In the genomic region with DNA sequence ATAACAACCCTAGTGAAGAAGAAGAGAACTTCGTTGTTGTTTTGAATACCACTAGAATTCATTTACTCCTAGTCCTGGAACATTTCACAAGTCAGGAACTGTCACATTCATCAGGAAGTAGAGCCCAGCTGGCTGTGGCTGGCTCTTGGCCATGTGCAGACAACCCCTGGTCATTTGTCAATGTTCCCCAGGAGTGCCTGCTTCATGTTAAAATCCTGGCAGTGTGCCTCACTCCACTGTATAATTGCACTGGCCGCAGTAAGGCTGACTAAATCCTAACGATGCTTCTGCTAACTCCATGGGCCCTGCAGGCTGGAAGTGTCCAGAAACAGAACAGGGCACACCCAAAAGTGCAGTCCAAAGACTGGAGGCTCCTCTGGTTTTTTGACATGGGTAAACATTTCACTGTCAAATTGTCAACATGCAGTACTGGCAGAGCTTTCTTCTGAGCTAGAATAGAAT, we compare ENCODE assay signal across 2 cellular contexts.
TF ChIP-seq lines count a peak whose summit lies in the region.

No MANE protein-coding gene starts in this region.

TF ChIP-seq in liver, 16 proteins besides CTCF, POLR2A, EP300 and RAD21 (continued from another document):
- TF ChIP-seq, protein P1, sequence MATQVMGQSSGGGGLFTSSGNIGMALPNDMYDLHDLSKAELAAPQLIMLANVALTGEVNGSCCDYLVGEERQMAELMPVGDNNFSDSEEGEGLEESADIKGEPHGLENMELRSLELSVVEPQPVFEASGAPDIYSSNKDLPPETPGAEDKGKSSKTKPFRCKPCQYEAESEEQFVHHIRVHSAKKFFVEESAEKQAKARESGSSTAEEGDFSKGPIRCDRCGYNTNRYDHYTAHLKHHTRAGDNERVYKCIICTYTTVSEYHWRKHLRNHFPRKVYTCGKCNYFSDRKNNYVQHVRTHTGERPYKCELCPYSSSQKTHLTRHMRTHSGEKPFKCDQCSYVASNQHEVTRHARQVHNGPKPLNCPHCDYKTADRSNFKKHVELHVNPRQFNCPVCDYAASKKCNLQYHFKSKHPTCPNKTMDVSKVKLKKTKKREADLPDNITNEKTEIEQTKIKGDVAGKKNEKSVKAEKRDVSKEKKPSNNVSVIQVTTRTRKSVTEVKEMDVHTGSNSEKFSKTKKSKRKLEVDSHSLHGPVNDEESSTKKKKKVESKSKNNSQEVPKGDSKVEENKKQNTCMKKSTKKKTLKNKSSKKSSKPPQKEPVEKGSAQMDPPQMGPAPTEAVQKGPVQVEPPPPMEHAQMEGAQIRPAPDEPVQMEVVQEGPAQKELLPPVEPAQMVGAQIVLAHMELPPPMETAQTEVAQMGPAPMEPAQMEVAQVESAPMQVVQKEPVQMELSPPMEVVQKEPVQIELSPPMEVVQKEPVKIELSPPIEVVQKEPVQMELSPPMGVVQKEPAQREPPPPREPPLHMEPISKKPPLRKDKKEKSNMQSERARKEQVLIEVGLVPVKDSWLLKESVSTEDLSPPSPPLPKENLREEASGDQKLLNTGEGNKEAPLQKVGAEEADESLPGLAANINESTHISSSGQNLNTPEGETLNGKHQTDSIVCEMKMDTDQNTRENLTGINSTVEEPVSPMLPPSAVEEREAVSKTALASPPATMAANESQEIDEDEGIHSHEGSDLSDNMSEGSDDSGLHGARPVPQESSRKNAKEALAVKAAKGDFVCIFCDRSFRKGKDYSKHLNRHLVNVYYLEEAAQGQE (IDR thresholded peaks at IDR 0.05), result no peak
- TF ChIP-seq YY1 (IDR thresholded peaks at IDR 0.05), result no peak

TF ChIP-seq in WTC11, 78 proteins besides CTCF, POLR2A, EP300 and RAD21 (continued from another document):
- TF ChIP-seq E2F5 (CRISPR knock-in tag; IDR thresholded peaks at IDR 0.05), result no peak
- TF ChIP-seq, protein P2, sequence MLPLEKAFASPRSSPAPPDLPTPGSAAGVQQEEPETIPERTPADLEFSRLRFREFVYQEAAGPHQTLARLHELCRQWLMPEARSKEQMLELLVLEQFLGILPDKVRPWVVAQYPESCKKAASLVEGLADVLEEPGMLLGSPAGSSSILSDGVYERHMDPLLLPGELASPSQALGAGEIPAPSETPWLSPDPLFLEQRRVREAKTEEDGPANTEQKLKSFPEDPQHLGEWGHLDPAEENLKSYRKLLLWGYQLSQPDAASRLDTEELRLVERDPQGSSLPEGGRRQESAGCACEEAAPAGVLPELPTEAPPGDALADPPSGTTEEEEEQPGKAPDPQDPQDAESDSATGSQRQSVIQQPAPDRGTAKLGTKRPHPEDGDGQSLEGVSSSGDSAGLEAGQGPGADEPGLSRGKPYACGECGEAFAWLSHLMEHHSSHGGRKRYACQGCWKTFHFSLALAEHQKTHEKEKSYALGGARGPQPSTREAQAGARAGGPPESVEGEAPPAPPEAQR (CRISPR knock-in tag; IDR thresholded peaks at IDR 0.05), result no peak
- TF ChIP-seq, protein P3, sequence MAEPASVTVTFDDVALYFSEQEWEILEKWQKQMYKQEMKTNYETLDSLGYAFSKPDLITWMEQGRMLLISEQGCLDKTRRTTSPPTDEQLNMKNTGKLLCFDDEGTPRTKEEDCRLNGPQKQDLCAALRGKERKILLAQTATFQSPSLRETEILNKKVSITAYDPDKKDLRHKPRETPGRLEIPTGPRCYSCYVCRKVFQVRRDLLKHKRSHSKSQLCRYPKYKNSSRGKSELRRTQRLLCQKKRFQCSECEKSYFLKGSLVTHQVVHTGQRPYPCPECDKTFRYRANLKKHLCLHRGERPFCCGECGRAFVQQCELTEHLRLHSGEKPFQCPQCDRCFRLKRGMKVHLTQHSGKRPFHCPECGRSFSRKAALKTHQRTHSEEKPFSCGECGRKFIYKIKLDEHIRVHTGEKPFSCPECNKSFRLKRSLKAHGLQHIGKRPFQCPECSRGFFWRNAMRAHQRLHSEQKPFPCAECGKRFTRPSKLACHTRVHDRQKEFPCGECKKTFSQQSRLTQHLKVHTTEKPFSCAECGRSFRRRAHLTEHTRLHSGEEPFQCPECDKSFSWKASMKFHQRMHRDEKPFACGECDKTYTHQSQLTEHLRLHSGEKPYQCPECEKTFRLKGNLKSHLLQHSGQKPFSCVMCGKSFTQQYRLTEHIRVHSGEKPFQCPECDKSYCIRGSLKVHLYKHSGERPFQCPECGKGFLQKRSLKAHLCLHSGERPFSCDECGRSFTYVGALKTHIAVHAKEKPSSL (CRISPR knock-in tag; conservative IDR thresholded peaks at IDR 0.05), result no peak
